Comparison of ENCODE assay signal across 1 cellular context in the genomic region with DNA sequence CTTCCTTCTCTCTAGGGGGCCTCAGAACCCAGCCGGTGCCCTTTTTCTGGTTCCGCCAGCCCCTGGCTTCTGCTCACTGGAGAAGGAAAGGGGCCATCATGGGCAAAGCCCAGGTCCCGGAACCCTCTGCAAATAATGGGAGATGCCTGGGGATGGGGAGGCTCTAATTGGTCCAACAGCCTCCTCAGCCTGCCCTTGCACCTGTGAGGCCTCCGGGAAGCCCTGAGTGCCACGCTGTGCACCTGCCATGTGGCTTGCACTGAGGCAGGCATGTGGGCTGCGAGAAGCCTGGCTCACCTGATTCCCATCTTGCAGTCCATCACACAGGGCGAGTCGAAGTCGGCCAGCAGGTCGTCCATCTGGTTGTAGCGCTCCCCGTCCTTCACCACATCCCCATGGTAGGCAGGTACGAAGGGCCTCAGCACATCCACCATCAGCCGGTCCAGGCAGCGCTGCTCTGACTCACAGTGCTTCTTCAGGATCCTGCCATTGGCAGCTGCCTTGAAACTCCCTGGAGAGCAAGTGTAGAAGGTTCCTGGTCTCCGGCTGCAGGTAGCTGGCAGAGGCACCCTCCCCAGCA.
TF ChIP-seq lines count a peak whose summit lies in the region.

No MANE protein-coding gene starts in this region.

TF ChIP-seq in HepG2, 621 proteins besides CTCF, POLR2A, EP300 and RAD21:
- TF ChIP-seq ZNF747 (CRISPR knock-in tag; IDR thresholded peaks at IDR 0.05; ENCODE audit: borderline replicate concordance) (no peak), SOX13 (IDR thresholded peaks at IDR 0.05) (no peak), SOX13 (CRISPR knock-in tag; conservative IDR thresholded peaks at IDR 0.05 in 1 of 2, IDR thresholded peaks at IDR 0.05 in 1 of 2) (no peak), NR3C1 (CRISPR knock-in tag; IDR thresholded peaks at IDR 0.05) (no peak), ZNF790 (CRISPR knock-in tag; IDR thresholded peaks at IDR 0.05; ENCODE audit: borderline replicate concordance) (no peak), EHMT2 (IDR thresholded peaks at IDR 0.05; ENCODE audit: borderline replicate concordance, low read depth, low read length) (no peak), AKAP8 (CRISPR knock-in tag; IDR thresholded peaks at IDR 0.05) (no peak), PRPF4 (IDR thresholded peaks at IDR 0.05; ENCODE audit: low read depth, low read length, poor library complexity, severe bottlenecking) (no peak)
- TF ChIP-seq, protein P1, sequence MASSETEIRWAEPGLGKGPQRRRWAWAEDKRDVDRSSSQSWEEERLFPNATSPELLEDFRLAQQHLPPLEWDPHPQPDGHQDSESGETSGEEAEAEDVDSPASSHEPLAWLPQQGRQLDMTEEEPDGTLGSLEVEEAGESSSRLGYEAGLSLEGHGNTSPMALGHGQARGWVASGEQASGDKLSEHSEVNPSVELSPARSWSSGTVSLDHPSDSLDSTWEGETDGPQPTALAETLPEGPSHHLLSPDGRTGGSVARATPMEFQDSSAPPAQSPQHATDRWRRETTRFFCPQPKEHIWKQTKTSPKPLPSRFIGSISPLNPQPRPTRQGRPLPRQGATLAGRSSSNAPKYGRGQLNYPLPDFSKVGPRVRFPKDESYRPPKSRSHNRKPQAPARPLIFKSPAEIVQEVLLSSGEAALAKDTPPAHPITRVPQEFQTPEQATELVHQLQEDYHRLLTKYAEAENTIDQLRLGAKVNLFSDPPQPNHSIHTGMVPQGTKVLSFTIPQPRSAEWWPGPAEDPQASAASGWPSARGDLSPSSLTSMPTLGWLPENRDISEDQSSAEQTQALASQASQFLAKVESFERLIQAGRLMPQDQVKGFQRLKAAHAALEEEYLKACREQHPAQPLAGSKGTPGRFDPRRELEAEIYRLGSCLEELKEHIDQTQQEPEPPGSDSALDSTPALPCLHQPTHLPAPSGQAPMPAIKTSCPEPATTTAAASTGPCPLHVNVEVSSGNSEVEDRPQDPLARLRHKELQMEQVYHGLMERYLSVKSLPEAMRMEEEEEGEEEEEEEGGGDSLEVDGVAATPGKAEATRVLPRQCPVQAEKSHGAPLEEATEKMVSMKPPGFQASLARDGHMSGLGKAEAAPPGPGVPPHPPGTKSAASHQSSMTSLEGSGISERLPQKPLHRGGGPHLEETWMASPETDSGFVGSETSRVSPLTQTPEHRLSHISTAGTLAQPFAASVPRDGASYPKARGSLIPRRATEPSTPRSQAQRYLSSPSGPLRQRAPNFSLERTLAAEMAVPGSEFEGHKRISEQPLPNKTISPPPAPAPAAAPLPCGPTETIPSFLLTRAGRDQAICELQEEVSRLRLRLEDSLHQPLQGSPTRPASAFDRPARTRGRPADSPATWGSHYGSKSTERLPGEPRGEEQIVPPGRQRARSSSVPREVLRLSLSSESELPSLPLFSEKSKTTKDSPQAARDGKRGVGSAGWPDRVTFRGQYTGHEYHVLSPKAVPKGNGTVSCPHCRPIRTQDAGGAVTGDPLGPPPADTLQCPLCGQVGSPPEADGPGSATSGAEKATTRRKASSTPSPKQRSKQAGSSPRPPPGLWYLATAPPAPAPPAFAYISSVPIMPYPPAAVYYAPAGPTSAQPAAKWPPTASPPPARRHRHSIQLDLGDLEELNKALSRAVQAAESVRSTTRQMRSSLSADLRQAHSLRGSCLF (CRISPR knock-in tag; IDR thresholded peaks at IDR 0.05; ENCODE audit: borderline replicate concordance), result no peak
- TF ChIP-seq, protein P2, sequence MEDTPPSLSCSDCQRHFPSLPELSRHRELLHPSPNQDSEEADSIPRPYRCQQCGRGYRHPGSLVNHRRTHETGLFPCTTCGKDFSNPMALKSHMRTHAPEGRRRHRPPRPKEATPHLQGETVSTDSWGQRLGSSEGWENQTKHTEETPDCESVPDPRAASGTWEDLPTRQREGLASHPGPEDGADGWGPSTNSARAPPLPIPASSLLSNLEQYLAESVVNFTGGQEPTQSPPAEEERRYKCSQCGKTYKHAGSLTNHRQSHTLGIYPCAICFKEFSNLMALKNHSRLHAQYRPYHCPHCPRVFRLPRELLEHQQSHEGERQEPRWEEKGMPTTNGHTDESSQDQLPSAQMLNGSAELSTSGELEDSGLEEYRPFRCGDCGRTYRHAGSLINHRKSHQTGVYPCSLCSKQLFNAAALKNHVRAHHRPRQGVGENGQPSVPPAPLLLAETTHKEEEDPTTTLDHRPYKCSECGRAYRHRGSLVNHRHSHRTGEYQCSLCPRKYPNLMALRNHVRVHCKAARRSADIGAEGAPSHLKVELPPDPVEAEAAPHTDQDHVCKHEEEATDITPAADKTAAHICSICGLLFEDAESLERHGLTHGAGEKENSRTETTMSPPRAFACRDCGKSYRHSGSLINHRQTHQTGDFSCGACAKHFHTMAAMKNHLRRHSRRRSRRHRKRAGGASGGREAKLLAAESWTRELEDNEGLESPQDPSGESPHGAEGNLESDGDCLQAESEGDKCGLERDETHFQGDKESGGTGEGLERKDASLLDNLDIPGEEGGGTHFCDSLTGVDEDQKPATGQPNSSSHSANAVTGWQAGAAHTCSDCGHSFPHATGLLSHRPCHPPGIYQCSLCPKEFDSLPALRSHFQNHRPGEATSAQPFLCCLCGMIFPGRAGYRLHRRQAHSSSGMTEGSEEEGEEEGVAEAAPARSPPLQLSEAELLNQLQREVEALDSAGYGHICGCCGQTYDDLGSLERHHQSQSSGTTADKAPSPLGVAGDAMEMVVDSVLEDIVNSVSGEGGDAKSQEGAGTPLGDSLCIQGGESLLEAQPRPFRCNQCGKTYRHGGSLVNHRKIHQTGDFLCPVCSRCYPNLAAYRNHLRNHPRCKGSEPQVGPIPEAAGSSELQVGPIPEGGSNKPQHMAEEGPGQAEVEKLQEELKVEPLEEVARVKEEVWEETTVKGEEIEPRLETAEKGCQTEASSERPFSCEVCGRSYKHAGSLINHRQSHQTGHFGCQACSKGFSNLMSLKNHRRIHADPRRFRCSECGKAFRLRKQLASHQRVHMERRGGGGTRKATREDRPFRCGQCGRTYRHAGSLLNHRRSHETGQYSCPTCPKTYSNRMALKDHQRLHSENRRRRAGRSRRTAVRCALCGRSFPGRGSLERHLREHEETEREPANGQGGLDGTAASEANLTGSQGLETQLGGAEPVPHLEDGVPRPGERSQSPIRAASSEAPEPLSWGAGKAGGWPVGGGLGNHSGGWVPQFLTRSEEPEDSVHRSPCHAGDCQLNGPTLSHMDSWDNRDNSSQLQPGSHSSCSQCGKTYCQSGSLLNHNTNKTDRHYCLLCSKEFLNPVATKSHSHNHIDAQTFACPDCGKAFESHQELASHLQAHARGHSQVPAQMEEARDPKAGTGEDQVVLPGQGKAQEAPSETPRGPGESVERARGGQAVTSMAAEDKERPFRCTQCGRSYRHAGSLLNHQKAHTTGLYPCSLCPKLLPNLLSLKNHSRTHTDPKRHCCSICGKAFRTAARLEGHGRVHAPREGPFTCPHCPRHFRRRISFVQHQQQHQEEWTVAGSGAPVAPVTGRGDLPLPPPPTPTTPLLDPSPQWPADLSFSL (CRISPR knock-in tag; IDR thresholded peaks at IDR 0.05), result no peak
- TF ChIP-seq, protein P3, sequence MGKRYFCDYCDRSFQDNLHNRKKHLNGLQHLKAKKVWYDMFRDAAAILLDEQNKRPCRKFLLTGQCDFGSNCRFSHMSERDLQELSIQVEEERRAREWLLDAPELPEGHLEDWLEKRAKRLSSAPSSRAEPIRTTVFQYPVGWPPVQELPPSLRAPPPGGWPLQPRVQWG (CRISPR knock-in tag; IDR thresholded peaks at IDR 0.05; ENCODE audit: borderline replicate concordance, low read depth), result no peak
TF ChIP-seq in HepG2: peak in this region for 0.
